Comparison of ENCODE assay signal across 17 cellular contexts in the genomic region with DNA sequence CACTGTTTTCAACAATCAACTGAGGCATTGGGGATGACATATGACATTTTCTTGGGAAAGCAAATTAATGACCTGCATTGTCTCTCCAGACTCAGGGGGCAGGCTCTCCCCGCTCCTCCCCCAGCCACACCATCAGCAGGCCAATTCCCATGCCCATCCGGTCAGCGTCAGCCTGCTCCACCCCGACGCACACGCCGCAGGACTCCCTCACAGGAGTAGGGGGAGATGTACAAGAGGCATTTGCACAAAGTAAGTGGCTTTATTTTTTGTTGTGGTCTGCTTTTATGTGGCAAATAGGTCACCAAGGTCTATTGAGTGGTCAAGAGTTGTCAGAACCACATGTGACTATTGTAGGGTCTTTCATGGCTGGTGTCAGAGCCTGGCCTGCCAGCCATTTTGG.
A peak's percentile ranks its signal among the peaks of the same experiment; 100 is the strongest.
DNase-seq lines count a peak whose midpoint lies in the region; ATAC-seq, FAIRE-seq and TF ChIP-seq lines count a peak whose summit lies in the region.
"Had no signal": no experiment of that assay in that cellular context is flagged by ENCODE, and none has a peak within 500 bp of the region (broad histone marks: within the 10 kb centered on the region; RNA-seq: fewer than 3 reads in every experiment).

No MANE protein-coding gene starts in this region.

- no peaks in the 10 kb centered on the region for H3K9me3 Mint-ChIP-seq in stimulated activated naive CD8-positive, alpha-beta T cell treated with anti-CD3 and anti-CD28 coated beads, Interleukin-15, amount 100 ng/mL, for 72 hours
- no peaks in the 10 kb centered on the region for H3K9me3 Mint-ChIP-seq in activated naive CD4-positive, alpha-beta T cell treated with anti-CD3 and anti-CD28 coated beads for 36 hours
- H3K9me3 Mint-ChIP-seq: CD8-positive, alpha-beta memory T cell had no signal

- no peak overlapping the region for H3K4me3 Mint-ChIP-seq in stimulated activated naive CD8-positive, alpha-beta T cell treated with anti-CD3 and anti-CD28 coated beads, Interleukin-15, amount 100 ng/mL, for 72 hours
- H3K4me3 Mint-ChIP-seq in activated naive CD4-positive, alpha-beta T cell treated with anti-CD3 and anti-CD28 coated beads for 36 hours: no peak overlapping the region
- H3K4me3 Mint-ChIP-seq: CD8-positive, alpha-beta memory T cell had no signal

- H3K36me3 ChIP-seq in right lobe of liver: no peaks in the 10 kb centered on the region
- H3K36me3 ChIP-seq: BLaER1 had no signal

- no peaks in the 10 kb centered on the region for H3K9me3 ChIP-seq in right lobe of liver
- H3K9me3 ChIP-seq: BLaER1, Caco-2 had no signal

- H3K27ac ChIP-seq in right lobe of liver: no peak overlapping the region
- H3K27ac ChIP-seq: BLaER1, HL-60 had no signal

- H3K27me3 ChIP-seq in right lobe of liver: no peaks in the 10 kb centered on the region
- H3K27me3 ChIP-seq: BLaER1 had no signal

- peaks cover 10% of the 10 kb centered on the region for H3K4me1 Mint-ChIP-seq in stimulated activated naive CD8-positive, alpha-beta T cell treated with anti-CD3 and anti-CD28 coated beads, Interleukin-15, amount 100 ng/mL, for 72 hours
- peaks cover 6% of the 10 kb centered on the region for H3K4me1 Mint-ChIP-seq in activated naive CD4-positive, alpha-beta T cell treated with anti-CD3 and anti-CD28 coated beads for 36 hours (ENCODE audit: low read depth)

- peak; percentile 19 for ATAC-seq in stimulated activated naive CD8-positive, alpha-beta T cell treated with anti-CD3 and anti-CD28 coated beads, Interleukin-15, Interleukin-2, amounts not matched to agents 100 U/mL and 50 U/mL, for 24 hours
- ATAC-seq in stimulated activated naive CD8-positive, alpha-beta T cell treated with anti-CD3 and anti-CD28 coated beads, Interleukin-15, amount 100 ng/mL, for 72 hours: no peak
- ATAC-seq in right lobe of liver: no peak
- ATAC-seq: HCT116 had no signal

- no peak for TF ChIP-seq CTCF in right lobe of liver (IDR thresholded peaks at IDR 0.05)

- 93% methylated on average over 7 of the region's 7 CpGs for WGBS in right lobe of liver (ENCODE audit: insufficient coverage, low coverage, low lambda C conversion rate, missing lambda C conversion rate)

- H3K36me3 Mint-ChIP-seq in activated naive CD4-positive, alpha-beta T cell treated with anti-CD3 and anti-CD28 coated beads for 36 hours (ENCODE audit: low read depth): no peaks in the 10 kb centered on the region
- H3K36me3 Mint-ChIP-seq: CD8-positive, alpha-beta memory T cell had no signal

- H3K27me3 Mint-ChIP-seq in stimulated activated naive CD8-positive, alpha-beta T cell treated with anti-CD3 and anti-CD28 coated beads, Interleukin-15, amount 100 ng/mL, for 72 hours: no peaks in the 10 kb centered on the region
- peaks cover under 1% of the 10 kb centered on the region for H3K27me3 Mint-ChIP-seq in activated naive CD4-positive, alpha-beta T cell treated with anti-CD3 and anti-CD28 coated beads for 36 hours (ENCODE audit: low read depth)

- TF ChIP-seq POLR2A in GM12892 (IDR thresholded peaks at IDR 0.05; ENCODE audit: low read depth, low read length) (no peak), right lobe of liver (IDR thresholded peaks at IDR 0.05) (no peak)

- CTCF ChIA-PET in activated naive CD4-positive, alpha-beta T cell treated with anti-CD3 and anti-CD28 coated beads for 36 hours (lab: Charles Lee): no interaction called here

- intact Hi-C loops in activated naive CD4-positive, alpha-beta T cell treated with anti-CD3 and anti-CD28 coated beads for 36 hours (cut with micrococcal nuclease): no loop called here
- intact Hi-C loops in right lobe of liver (cut with DNase I): no loop called here

- no peak for DNase-seq in stimulated activated naive CD8-positive, alpha-beta T cell treated with anti-CD3 and anti-CD28 coated beads, Interleukin-15, Interleukin-2, amounts not matched to agents 100 U/mL and 50 U/mL, for 24 hours
- no peak for DNase-seq in stimulated activated naive CD8-positive, alpha-beta T cell treated with anti-CD3 and anti-CD28 coated beads, Interleukin-15, amount 100 ng/mL, for 72 hours
- DNase-seq in globus pallidus (ENCODE audit: low spot score): peak; percentile 62
- peak; percentile 13 for DNase-seq in pons (ENCODE audit: low spot score)
- no peak for DNase-seq in activated naive CD4-positive, alpha-beta T cell treated with anti-CD3 and anti-CD28 coated beads for 36 hours
- DNase-seq in GM12892 (ENCODE audit: insufficient read length): no peak
- DNase-seq in right lobe of liver: no peak
- DNase-seq: 8988T; AML-193; Caco-2; CD8-positive, alpha-beta memory T cell; DND-41; GDM1 had no signal

- no peak for FAIRE-seq in GM12892 (lab: Jason Lieb, UNC)
- FAIRE-seq: H54 had no signal

- no peaks in the 10 kb centered on the region for H3K4me1 ChIP-seq in right lobe of liver
- H3K4me1 ChIP-seq: BLaER1, Caco-2 had no signal

- no peak overlapping the region for H3K4me3 ChIP-seq in right lobe of liver
- H3K4me3 ChIP-seq: BLaER1 had no signal

- H3K27ac Mint-ChIP-seq in stimulated activated naive CD8-positive, alpha-beta T cell treated with anti-CD3 and anti-CD28 coated beads, Interleukin-15, amount 100 ng/mL, for 72 hours: no peak overlapping the region
- H3K27ac Mint-ChIP-seq in activated naive CD4-positive, alpha-beta T cell treated with anti-CD3 and anti-CD28 coated beads for 36 hours: no peak overlapping the region
- H3K27ac Mint-ChIP-seq: CD8-positive, alpha-beta memory T cell had no signal

Comparison
In these comparisons a context has a peak if more than half of its experiments do, and no peak if none do; other contexts are left out.
1. DNase-seq: peak in globus pallidus (single experiment) and pons (single experiment); none in stimulated activated naive CD8-positive, alpha-beta T cell treated with anti-CD3 and anti-CD28 coated beads, Interleukin-15, Interleukin-2, amounts not matched to agents 100 U/mL and 50 U/mL, for 24 hours (single experiment), stimulated activated naive CD8-positive, alpha-beta T cell treated with anti-CD3 and anti-CD28 coated beads, Interleukin-15, amount 100 ng/mL, for 72 hours (0 of 2), activated naive CD4-positive, alpha-beta T cell treated with anti-CD3 and anti-CD28 coated beads for 36 hours (single experiment), GM12892 (single experiment) and right lobe of liver (0 of 3).